ENCODE assay signal across 25 cellular contexts in genomic region chr19:46838160-46838559, GRCh38. TPM values are rescaled to one million over a fixed set of nuclear protein-coding genes. Genes with fewer than 3 reads are reported as not detected.
A peak's percentile ranks its signal among the peaks of the same experiment; 100 is the strongest.
DNase-seq lines count a peak whose midpoint lies in the region; ATAC-seq, FAIRE-seq and TF ChIP-seq lines count a peak whose summit lies in the region.
"Had no signal": no experiment of that assay in that cellular context is flagged by ENCODE, and none has a peak within 500 bp of the region (broad histone marks: within the 10 kb centered on the region; RNA-seq: fewer than 3 reads in every experiment).

No MANE protein-coding gene starts in this region.

- peaks cover 0 to 3% of the 10 kb centered on the region in 2 experiments; a peak in 1 of 4 replicates for H3K4me1 ChIP-seq in SK-N-SH (ENCODE audit: control insufficient read depth in 1 of 2, insufficient read depth in 2 of 2, low read depth in 1 of 2, low read length in 1 of 2)
- H3K4me1 ChIP-seq in PC-3 (ENCODE audit: insufficient read depth, low read length) = no peaks in the 10 kb centered on the region
- H3K4me1 ChIP-seq in breast epithelium = no peaks in the 10 kb centered on the region
- H3K4me1 ChIP-seq in neuronal stem cell (ENCODE audit: control insufficient read depth in 2 of 2, insufficient read depth in 1 of 2, low read depth in 1 of 2, low read length in 2 of 2) = no peaks in the 10 kb centered on the region

- no peak for TF ChIP-seq EP300 in SK-N-SH (IDR thresholded peaks at IDR 0.05; ENCODE audit: borderline replicate concordance in 1 of 2, low read depth in 1 of 2, low read length in 1 of 2)

- TF ChIP-seq POLR2A in breast epithelium (IDR thresholded peaks at IDR 0.05) = no peak
- no peak for TF ChIP-seq POLR2A in H54 (IDR thresholded peaks at IDR 0.05; ENCODE audit: low read depth, low read length)

- TF ChIP-seq RAD21 in SK-N-SH (IDR thresholded peaks at IDR 0.05; ENCODE audit: low read length) = no peak

- no peak overlapping the region for H3K23ac ChIP-seq in neuronal stem cell (ENCODE audit: low read depth, low read length, poor library complexity)

- no peak overlapping the region for H3K9ac ChIP-seq in SK-N-SH
- no peak overlapping the region for H3K9ac ChIP-seq in PC-3 (ENCODE audit: low read length)
- no peak overlapping the region for H3K9ac ChIP-seq in neuronal stem cell (ENCODE audit: low read depth, low read length, poor library complexity)
- H3K9ac ChIP-seq: KMS-11 had no signal

- no peaks in the 10 kb centered on the region for H3K9me3 ChIP-seq in SK-N-SH
- no peaks in the 10 kb centered on the region for H3K9me3 ChIP-seq in PC-3 (ENCODE audit: low read length)
- H3K9me3 ChIP-seq in breast epithelium = no peaks in the 10 kb centered on the region
- H3K9me3 ChIP-seq in neuronal stem cell (replicated peaks in 1 of 2; ENCODE audit: control insufficient read depth in 2 of 2, insufficient read depth in 1 of 2, low read depth in 1 of 2, low read length in 2 of 2) = no peaks in the 10 kb centered on the region

- ATAC-seq in SK-N-SH treated with all-trans-retinoic acid at 6 μM for 48 hours = no peak
- no peak for ATAC-seq in PC-3
- ATAC-seq in GM21619 (IDR thresholded peaks at IDR 0.05; ENCODE audit: unreplicated experiment) = no peak
- ATAC-seq: CD8-positive, alpha-beta T cell had no signal

- POLR2A ChIA-PET in SK-N-SH (lab: Yijun Ruan, JAX) = no interaction called here
- POLR2A ChIA-PET in PC-3 (lab: Charles Lee; ENCODE audit: unreplicated experiment) = no interaction called here

- TSS peak; percentile 58 for BruUV-seq in PC-3 (replicated peaks; lab: Mats Ljungman, UMichigan)

- H3K36me3 ChIP-seq in SK-N-SH (replicated peaks in 1 of 2; ENCODE audit: control insufficient read depth in 1 of 2, insufficient read depth in 2 of 2, low read length in 1 of 2) (peaks cover 14 to 17% of the 10 kb centered on the region in 2 experiments), PC-3 (ENCODE audit: low read depth, low read length) (peaks cover 13% of the 10 kb centered on the region; the same call in 1 of the 2 replicates), breast epithelium (peaks cover 3% of the 10 kb centered on the region), neuronal stem cell (replicated peaks in 1 of 2; ENCODE audit: control insufficient read depth in 2 of 2, insufficient read depth in 2 of 2, low read length in 2 of 2) (peaks cover 12 to 59% of the 10 kb centered on the region in 2 donors)

- no peak overlapping the region for H3K14ac ChIP-seq in neuronal stem cell (ENCODE audit: low read length)

- peak; percentile 1 for DNase-seq in SK-N-SH
- DNase-seq in PC-3 = no peak
- no peak for DNase-seq in breast epithelium (ENCODE audit: low spot score in 2 of 2)
- DNase-seq in neuronal stem cell (ENCODE audit: low spot score) = no peak
- DNase-seq in NCI-H2171 (lab: John Stamatoyannopoulos, UW) = no peak
- DNase-seq in H54 (ENCODE audit: insufficient read length, low spot score) = no peak
- DNase-seq: C1 segment of cervical spinal cord; CD8-positive, alpha-beta T cell; DMS53; GF-D8; H7; MV-4-11; NCI-H1105 treated with DMSO at 0.1 percent for 48 hours; NCI-H2029 treated with DMSO at 0.1 percent for 48 hours; NCI-H446; NCI-H526; OCI-M1; RPMI8226; SIG-M5 had no signal

- H4K20me1 ChIP-seq in SK-N-SH (ENCODE audit: insufficient read depth) (no peaks in the 10 kb centered on the region; the same call in 1 of the 2 replicates), PC-3 (ENCODE audit: low read length) (no peaks in the 10 kb centered on the region)

- H3F3A ChIP-seq in SK-N-SH (replicated peaks; ENCODE audit: insufficient read depth) (peaks cover 28% of the 10 kb centered on the region), PC-3 (ENCODE audit: low read length, unreplicated experiment) (no peaks in the 10 kb centered on the region)

- TF ChIP-seq CTCF in SK-N-SH (IDR thresholded peaks at IDR 0.05) (no peak), PC-3 (conservative IDR thresholded peaks at IDR 0.05; ENCODE audit: low read depth, low read length) (no peak), breast epithelium (IDR thresholded peaks at IDR 0.05) (no peak)

- H4K91ac ChIP-seq in neuronal stem cell (ENCODE audit: low read depth, low read length, poor library complexity) = no peak overlapping the region

- no peak overlapping the region for H3K18ac ChIP-seq in neuronal stem cell (ENCODE audit: low read length)

- H3K9me2 ChIP-seq in SK-N-SH (no peaks in the 10 kb centered on the region), PC-3 (replicated peaks; ENCODE audit: low read length) (no peaks in the 10 kb centered on the region)

- peak overlapping the region; percentile 53 for H4K8ac ChIP-seq in neuronal stem cell (ENCODE audit: low read depth, low read length)

- 100% methylated on average over 1 of the region's 20 CpGs for WGBS in SK-N-SH (ENCODE audit: low lambda C conversion rate)
- no CpG with 5 or more reads among the region's 20 CpGs for WGBS in neuronal stem cell (ENCODE audit: extremely low coverage in 2 of 2, insufficient read length in 2 of 2, insufficient replicate concordance in 1 of 2), 2 donors

- H3K79me2 ChIP-seq in SK-N-SH (ENCODE audit: insufficient read depth) (peaks cover 23% of the 10 kb centered on the region), PC-3 (ENCODE audit: low read length) (no peaks in the 10 kb centered on the region)

- H3K27me3 ChIP-seq in SK-N-SH (ENCODE audit: insufficient read depth) = no peaks in the 10 kb centered on the region
- H3K27me3 ChIP-seq in PC-3 (ENCODE audit: low read length) = no peaks in the 10 kb centered on the region
- H3K27me3 ChIP-seq in breast epithelium = no peaks in the 10 kb centered on the region
- H3K27me3 ChIP-seq in neuronal stem cell (ENCODE audit: control insufficient read depth in 3 of 3, insufficient read depth in 3 of 3, low read depth in 1 of 3, low read length in 3 of 3) = no peaks in the 10 kb centered on the region

- no peak overlapping the region for H2BK120ac ChIP-seq in neuronal stem cell (ENCODE audit: low read depth, low read length)

- no peak overlapping the region for H2AFZ ChIP-seq in SK-N-SH (ENCODE audit: low read depth)
- H2AFZ ChIP-seq in PC-3 (ENCODE audit: low read length) = no peak overlapping the region
- H2AFZ ChIP-seq in neuronal stem cell (ENCODE audit: low read length) = no peak overlapping the region

- H3K27ac ChIP-seq in SK-N-SH (ENCODE audit: low read depth in 2 of 2, low read length in 1 of 2) = no peak overlapping the region
- no peak overlapping the region for H3K27ac ChIP-seq in PC-3 (ENCODE audit: low read length)
- peak overlapping the region; percentile 28 to 50 for H3K27ac ChIP-seq in breast epithelium
- no peak overlapping the region for H3K27ac ChIP-seq in neuronal stem cell (replicated peaks; ENCODE audit: low read length)
- H3K27ac ChIP-seq: 22Rv1, HL-60, KMS-11 had no signal

- no peak for FAIRE-seq in H54 (lab: Jason Lieb, UNC)
- FAIRE-seq: D721Med had no signal

- no peak overlapping the region for H2BK5ac ChIP-seq in neuronal stem cell (ENCODE audit: low read length)

- no peak overlapping the region for H3K4ac ChIP-seq in neuronal stem cell (ENCODE audit: low read length)

- H3K79me1 ChIP-seq in neuronal stem cell (ENCODE audit: low read depth, low read length) = peaks cover 3% of the 10 kb centered on the region

- H3K4me3 ChIP-seq in SK-N-SH (ENCODE audit: low read depth in 2 of 2, low read length in 1 of 2) = no peak overlapping the region
- H3K4me3 ChIP-seq in PC-3 (ENCODE audit: low read length) = no peak overlapping the region
- H3K4me3 ChIP-seq in breast epithelium = no peak overlapping the region
- peak overlapping the region in 1 of 2 donors; percentile 64 for H3K4me3 ChIP-seq in neuronal stem cell (ENCODE audit: low read length in 2 of 2)

- H2BK15ac ChIP-seq in neuronal stem cell (ENCODE audit: low read length) = no peak overlapping the region

- H2BK12ac ChIP-seq in neuronal stem cell (ENCODE audit: low read length) = no peak overlapping the region

- CTCF ChIA-PET in SK-N-SH (lab: Yijun Ruan, JAX) = interaction anchor here (0.8 to 11.8 kb wide), 4 partner anchors 8 to 89 kb away, joined by 4 to 170 read pairs (median 6); no protein-coding TSS in a partner anchor
- CTCF ChIA-PET in PC-3 (lab: Charles Lee) = no interaction called here

- H3K4me2 ChIP-seq in SK-N-SH = no peak overlapping the region
- H3K4me2 ChIP-seq in PC-3 (ENCODE audit: low read length) = no peak overlapping the region
- H3K4me2 ChIP-seq in neuronal stem cell (ENCODE audit: insufficient read depth, low read length, poor library complexity, severe bottlenecking) = no peak overlapping the region
- H3K4me2 ChIP-seq: KMS-11 had no signal

- intact Hi-C loops in PC-3 (cut with micrococcal nuclease) = no loop called here
- intact Hi-C loops in breast epithelium (cut with DNase I; ENCODE audit: low total_unique reads) = no loop called here

- H2AK5ac ChIP-seq in neuronal stem cell (ENCODE audit: low read depth, low read length) = no peak overlapping the region

TF ChIP-seq in SK-N-SH, 30 proteins besides CTCF, POLR2A, EP300 and RAD21 (continues in another document):
- TF ChIP-seq GATA2 (CRISPR knock-in tag; IDR thresholded peaks at IDR 0.05) = no peak
- no peak for TF ChIP-seq MXI1 (IDR thresholded peaks at IDR 0.05; ENCODE audit: low read depth, low read length)
- no peak for TF ChIP-seq EZH2phosphoT487 (IDR thresholded peaks at IDR 0.05; ENCODE audit: borderline replicate concordance, low read depth)

TF ChIP-seq in SK-N-SH treated with all-trans-retinoic acid at 6 μM for 48 hours, 23 proteins besides CTCF, POLR2A, EP300 and RAD21 (continues in another document):
- no peak for TF ChIP-seq RARB (CRISPR knock-in tag; IDR thresholded peaks at IDR 0.05)

RNA-seq across cellular contexts. Expression of gene AP2S1, which starts 12.5 kb away (rescaled TPM):
- 380 and 565 TPM in 2 replicates for polyA plus RNA-seq in SK-N-SH (2012; rRNA removed)
- 343 and 389 TPM in 2 replicates for polyA plus RNA-seq in SK-N-SH (2012; cell fraction: cytosol; rRNA removed)
- 163 and 226 TPM in 2 replicates for polyA plus RNA-seq in SK-N-SH (2012; cell fraction: nucleus; rRNA removed)
- total RNA-seq in PC-3 (2014; rRNA removed) = 245 and 330 TPM in 2 replicates
- total RNA-seq in breast epithelium = 100 to 1,000 TPM in 2 of 3 donors, 10 to 100 TPM in 1; 63.1 to 108 (median 101) TPM
- polyA plus RNA-seq in neuronal stem cell (2013, experiment 1 of 2) = 133 TPM
- polyA plus RNA-seq in neuronal stem cell (2013, experiment 2 of 2) = 137 TPM

RNA-seq across cellular contexts. Expression of gene ARHGAP35, which starts 22.6 kb away (rescaled TPM):
- polyA plus RNA-seq in SK-N-SH (2012; rRNA removed) = 19.7 and 25.1 TPM in 2 replicates
- 16.2 and 21.9 TPM in 2 replicates for polyA plus RNA-seq in SK-N-SH (2012; cell fraction: cytosol; rRNA removed)
- polyA plus RNA-seq in SK-N-SH (2012; cell fraction: nucleus; rRNA removed) = 21.0 and 26.2 TPM in 2 replicates
- total RNA-seq in PC-3 (2014; rRNA removed) = 23.6 and 31.2 TPM in 2 replicates
- 10 to 100 TPM; 44.8 to 61.9 (median 60.3) TPM for total RNA-seq in breast epithelium
- polyA plus RNA-seq in neuronal stem cell (2013, experiment 1 of 2) = 35.6 TPM
- polyA plus RNA-seq in neuronal stem cell (2013, experiment 2 of 2) = 37.6 TPM

RNA-seq across cellular contexts. Expression of gene SLC1A5, which starts 49.8 kb away (rescaled TPM):
- polyA plus RNA-seq in SK-N-SH (2012; rRNA removed) = 76.7 and 80.4 TPM in 2 replicates
- polyA plus RNA-seq in SK-N-SH (2012; cell fraction: cytosol; rRNA removed) = 38.6 and 52.9 TPM in 2 replicates
- polyA plus RNA-seq in SK-N-SH (2012; cell fraction: nucleus; rRNA removed) = 59.2 and 69.9 TPM in 2 replicates
- total RNA-seq in PC-3 (2014; rRNA removed) (97.4 and 117 TPM in 2 replicates), breast epithelium (100 to 1,000 TPM; 121 to 146 (median 121) TPM)
- polyA plus RNA-seq in neuronal stem cell (2013, experiment 1 of 2) = 54.5 TPM
- 53.6 TPM for polyA plus RNA-seq in neuronal stem cell (2013, experiment 2 of 2)

Comparison
In these comparisons a context has a peak if more than half of its experiments do, and no peak if none do; other contexts are left out.
1. H3K27ac ChIP-seq: peak in breast epithelium (2 of 2); none in SK-N-SH (0 of 2), PC-3 (single experiment) and neuronal stem cell (single experiment).